Comparison of ENCODE assay signal across 30 cellular contexts in the genomic region with DNA sequence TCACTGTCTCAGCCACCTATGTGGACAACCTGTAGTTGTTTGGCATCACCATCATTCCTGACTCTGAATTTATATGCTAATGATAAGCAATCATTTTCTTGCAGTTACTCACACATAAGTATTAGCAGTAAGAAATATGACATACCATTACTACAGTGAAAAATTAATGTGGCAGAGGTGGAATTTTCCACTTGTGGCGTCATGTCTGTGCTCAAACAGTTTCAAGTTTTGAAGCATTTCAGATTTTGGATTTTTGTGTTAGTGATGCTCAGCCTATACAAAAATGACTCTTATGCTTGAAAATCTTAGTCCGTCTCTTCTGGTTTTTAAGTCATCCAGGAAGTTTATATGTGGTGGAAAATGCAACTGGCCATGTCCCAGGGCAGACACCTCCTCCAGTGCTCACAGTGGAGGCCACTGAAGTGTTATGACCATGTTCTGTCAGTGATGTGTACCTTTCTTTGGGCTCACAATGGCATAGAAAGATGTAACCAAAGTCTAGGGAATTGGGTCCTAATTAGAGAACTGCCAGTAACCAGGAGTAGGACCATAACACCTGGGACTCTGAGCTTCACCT.
DNase-seq lines count a peak whose midpoint lies in the region; ATAC-seq, FAIRE-seq and TF ChIP-seq lines count a peak whose summit lies in the region.
"Had no signal": no experiment of that assay in that cellular context is flagged by ENCODE, and none has a peak within 500 bp of the region (broad histone marks: within the 10 kb centered on the region; RNA-seq: fewer than 3 reads in every experiment).

No MANE protein-coding gene starts in this region.

- in situ Hi-C loops in GM12878 (cut with MboI), result no loop called here

- no peak for FAIRE-seq in GM12878 (lab: Jason Lieb, UNC)
- FAIRE-seq: H54 had no signal

- H3K27ac ChIP-seq in GM12878 (ENCODE audit: control insufficient read depth, insufficient read depth) (no peak overlapping the region), body of pancreas (no peak overlapping the region)
- H3K27ac ChIP-seq: cardiac muscle cell, epithelial cell of prostate, hepatocyte, lower lobe of right lung, neural progenitor cell, Peyer's patch, prostate gland, SJCRH30, thyroid gland, WERI-Rb-1 had no signal

- no peaks in the 10 kb centered on the region for H4K20me1 ChIP-seq in GM12878 (ENCODE audit: control insufficient read depth, insufficient read depth)

- RAD21 ChIA-PET in GM12878 (lab: Charles Lee; ENCODE audit: unreplicated experiment), result no interaction called here

- SMC1A ChIA-PET in GM12878 (lab: Charles Lee; ENCODE audit: uncharacterized antibody, unreplicated experiment), result no interaction called here

- no peak overlapping the region for H3K9ac ChIP-seq in GM12878 (ENCODE audit: control insufficient read depth, insufficient read depth, low read length)
- H3K9ac ChIP-seq: neural progenitor cell had no signal

- no peak for TF ChIP-seq CTCF in GM12878 (IDR thresholded peaks at IDR 0.05 in 2 of 3, conservative IDR thresholded peaks at IDR 0.05 in 1 of 3; ENCODE audit: control insufficient read depth in 2 of 3, extremely low read depth in 1 of 3, insufficient read depth in 1 of 3, low read depth in 3 of 3, low read length in 3 of 3)
- no peak for TF ChIP-seq CTCF in body of pancreas (IDR thresholded peaks at IDR 0.05)

- ATAC-seq in GM19023 (IDR thresholded peaks at IDR 0.05; ENCODE audit: unreplicated experiment), result peak; percentile 63
- peak; percentile 58 for ATAC-seq in GM21737 (IDR thresholded peaks at IDR 0.05; ENCODE audit: unreplicated experiment)
- ATAC-seq in HG03066 (IDR thresholded peaks at IDR 0.05; ENCODE audit: low read depth, unreplicated experiment), result peak; percentile 72
- peak; percentile 72 for ATAC-seq in GM12878
- no peak for ATAC-seq in GM19035 (IDR thresholded peaks at IDR 0.05; ENCODE audit: unreplicated experiment)
- no peak for ATAC-seq in body of pancreas
- ATAC-seq: lower lobe of right lung; stimulated activated memory B cell treated with anti-CD40 and anti-IgM and Interleukin-4, amounts not matched to agents 10 μg/mL and 1 μg/mL and 100 μg/mL, for 72 hours; T-helper 17 cell had no signal

- no peaks in the 10 kb centered on the region for H3K79me2 ChIP-seq in GM12878 (ENCODE audit: control insufficient read depth, insufficient read depth, low read length)
- H3K79me2 ChIP-seq: hepatocyte had no signal

- no TSS peak for BruUV-seq in GM12878 (replicated peaks; lab: Mats Ljungman, UMichigan)

- intact Hi-C loops in GM12878 (cut with micrococcal nuclease; ENCODE audit: unreplicated experiment) (no loop called here), body of pancreas (cut with DNase I) (no loop called here)

- POLR2A ChIA-PET in GM12878 (lab: Charles Lee), result no interaction called here

- TF ChIP-seq EP300 in GM12878 (IDR thresholded peaks at IDR 0.05; ENCODE audit: borderline replicate concordance in 1 of 2, control insufficient read depth in 1 of 2, low read depth in 2 of 2, low read length in 2 of 2), result no peak

- no peaks in the 10 kb centered on the region for H3K27me3 ChIP-seq in GM12878 (replicated peaks in 1 of 2; ENCODE audit: control insufficient read depth in 2 of 2, insufficient read depth in 2 of 2, low read length in 1 of 2)
- H3K27me3 ChIP-seq in body of pancreas, result no peaks in the 10 kb centered on the region
- H3K27me3 ChIP-seq: cardiac muscle cell, dorsolateral prefrontal cortex, hepatocyte, neural progenitor cell, Peyer's patch, SJCRH30, thyroid gland had no signal

- 79% methylated on average over 2 of the region's 2 CpGs for WGBS in GM12878 (ENCODE audit: insufficient coverage, insufficient replicate concordance, low lambda C conversion rate, missing lambda C conversion rate)
- 64 to 74% methylated on average over 2 of the region's 2 CpGs for WGBS in body of pancreas, 2 donors

- H3K36me3 ChIP-seq in GM12878 (ENCODE audit: control insufficient read depth in 2 of 2, insufficient read depth in 2 of 2, low read length in 1 of 2) (no peaks in the 10 kb centered on the region), body of pancreas (replicated peaks in 1 of 2; ENCODE audit: insufficient read depth in 1 of 2, low read depth in 2 of 2) (no peaks in the 10 kb centered on the region)
- H3K36me3 ChIP-seq: cardiac muscle cell, lower lobe of right lung, neural progenitor cell, Peyer's patch, prostate gland, SJCRH30, thyroid gland, WERI-Rb-1 had no signal

- no peak overlapping the region for H3K4me2 ChIP-seq in GM12878 (ENCODE audit: control insufficient read depth, insufficient read depth)
- H3K4me2 ChIP-seq: hepatocyte, neural progenitor cell had no signal

- no peak for DNase-seq in GM12878 (ENCODE audit: low read depth, low spot score)
- DNase-seq in A172 (ENCODE audit: low spot score), result no peak
- no peak for DNase-seq in body of pancreas
- DNase-seq in T-helper 2 cell, result no peak
- DNase-seq: activated CD4-positive, alpha-beta T cell treated with anti-CD3 and anti-CD28 coated beads, Interleukin-2, amount 50 U/mL, for 48 hours; activated gamma-delta T cell; CD4-positive, CD25-positive, alpha-beta regulatory T cell; DMS 273 treated with DMSO at 0.1 percent for 48 hours; dorsolateral prefrontal cortex; islet precursor cell; Karpas-422; lower lobe of right lung; NCI-H2029; NCI-H345; Peyer's patch; SJCRH30; T-helper 17 cell; thyroid gland; WERI-Rb-1 had no signal

- TF ChIP-seq POLR2A in GM12878 (IDR thresholded peaks at IDR 0.05; ENCODE audit: low read depth, low read length), result no peak
- TF ChIP-seq POLR2A in body of pancreas (IDR thresholded peaks at IDR 0.05), result no peak

- H3K4me3 ChIP-seq in GM12878 (no peak overlapping the region), body of pancreas (no peak overlapping the region)
- H3K4me3 ChIP-seq: cardiac muscle cell, dorsolateral prefrontal cortex, hepatocyte, lower lobe of right lung, neural progenitor cell, Peyer's patch, prostate gland, SJCRH30, thyroid gland had no signal

- no peaks in the 10 kb centered on the region for H3K9me3 ChIP-seq in GM12878 (replicated peaks; ENCODE audit: control insufficient read depth, insufficient read depth, low read length)
- no peaks in the 10 kb centered on the region for H3K9me3 ChIP-seq in body of pancreas
- H3K9me3 ChIP-seq: lower lobe of right lung, Peyer's patch, prostate gland, SJCRH30, thyroid gland had no signal

- CTCF ChIA-PET in GM12878 (lab: Yijun Ruan, JAX), result no interaction called here

- TF ChIP-seq RAD21 in GM12878 (IDR thresholded peaks at IDR 0.05; ENCODE audit: insufficient read depth, low read depth, low read length), result no peak

- H2AFZ ChIP-seq in GM12878 (ENCODE audit: control insufficient read depth, low read depth, low read length), result no peak overlapping the region
- H2AFZ ChIP-seq: hepatocyte, neural progenitor cell had no signal

- H3K4me1 ChIP-seq in GM12878 (ENCODE audit: control insufficient read depth, insufficient read depth, low read length) (no peaks in the 10 kb centered on the region), body of pancreas (no peaks in the 10 kb centered on the region)
- H3K4me1 ChIP-seq: lower lobe of right lung, neural progenitor cell, Peyer's patch, prostate gland, SJCRH30, thyroid gland had no signal

TF ChIP-seq in GM12878, 131 proteins besides CTCF, POLR2A, EP300 and RAD21 (continues in another document):
- TF ChIP-seq, protein P1, sequence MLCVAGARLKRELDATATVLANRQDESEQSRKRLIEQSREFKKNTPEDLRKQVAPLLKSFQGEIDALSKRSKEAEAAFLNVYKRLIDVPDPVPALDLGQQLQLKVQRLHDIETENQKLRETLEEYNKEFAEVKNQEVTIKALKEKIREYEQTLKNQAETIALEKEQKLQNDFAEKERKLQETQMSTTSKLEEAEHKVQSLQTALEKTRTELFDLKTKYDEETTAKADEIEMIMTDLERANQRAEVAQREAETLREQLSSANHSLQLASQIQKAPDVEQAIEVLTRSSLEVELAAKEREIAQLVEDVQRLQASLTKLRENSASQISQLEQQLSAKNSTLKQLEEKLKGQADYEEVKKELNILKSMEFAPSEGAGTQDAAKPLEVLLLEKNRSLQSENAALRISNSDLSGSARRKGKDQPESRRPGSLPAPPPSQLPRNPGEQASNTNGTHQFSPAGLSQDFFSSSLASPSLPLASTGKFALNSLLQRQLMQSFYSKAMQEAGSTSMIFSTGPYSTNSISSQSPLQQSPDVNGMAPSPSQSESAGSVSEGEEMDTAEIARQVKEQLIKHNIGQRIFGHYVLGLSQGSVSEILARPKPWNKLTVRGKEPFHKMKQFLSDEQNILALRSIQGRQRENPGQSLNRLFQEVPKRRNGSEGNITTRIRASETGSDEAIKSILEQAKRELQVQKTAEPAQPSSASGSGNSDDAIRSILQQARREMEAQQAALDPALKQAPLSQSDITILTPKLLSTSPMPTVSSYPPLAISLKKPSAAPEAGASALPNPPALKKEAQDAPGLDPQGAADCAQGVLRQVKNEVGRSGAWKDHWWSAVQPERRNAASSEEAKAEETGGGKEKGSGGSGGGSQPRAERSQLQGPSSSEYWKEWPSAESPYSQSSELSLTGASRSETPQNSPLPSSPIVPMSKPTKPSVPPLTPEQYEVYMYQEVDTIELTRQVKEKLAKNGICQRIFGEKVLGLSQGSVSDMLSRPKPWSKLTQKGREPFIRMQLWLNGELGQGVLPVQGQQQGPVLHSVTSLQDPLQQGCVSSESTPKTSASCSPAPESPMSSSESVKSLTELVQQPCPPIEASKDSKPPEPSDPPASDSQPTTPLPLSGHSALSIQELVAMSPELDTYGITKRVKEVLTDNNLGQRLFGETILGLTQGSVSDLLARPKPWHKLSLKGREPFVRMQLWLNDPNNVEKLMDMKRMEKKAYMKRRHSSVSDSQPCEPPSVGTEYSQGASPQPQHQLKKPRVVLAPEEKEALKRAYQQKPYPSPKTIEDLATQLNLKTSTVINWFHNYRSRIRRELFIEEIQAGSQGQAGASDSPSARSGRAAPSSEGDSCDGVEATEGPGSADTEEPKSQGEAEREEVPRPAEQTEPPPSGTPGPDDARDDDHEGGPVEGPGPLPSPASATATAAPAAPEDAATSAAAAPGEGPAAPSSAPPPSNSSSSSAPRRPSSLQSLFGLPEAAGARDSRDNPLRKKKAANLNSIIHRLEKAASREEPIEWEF (IDR thresholded peaks at IDR 0.05; ENCODE audit: insufficient replicate concordance, low read depth, low read length), result no peak

Comparison
In these comparisons a context has a peak if more than half of its experiments do, and no peak if none do; other contexts are left out.
1. ATAC-seq: peak in GM19023 (single experiment), GM21737 (single experiment), HG03066 (single experiment) and GM12878 (single experiment); none in GM19035 (single experiment) and body of pancreas (single experiment).